ENCODE assay signal across 8 cellular contexts in genomic region chr22:38504731-38505594, GRCh38. TPM values are rescaled to one million over a fixed set of nuclear protein-coding genes. Genes with fewer than 3 reads are reported as not detected.
DNase-seq lines count a peak whose midpoint lies in the region; ATAC-seq, FAIRE-seq and TF ChIP-seq lines count a peak whose summit lies in the region.

No MANE protein-coding gene starts in this region.

- H3K36me3 ChIP-seq in mucosa of descending colon (ENCODE audit: low read depth): peaks cover 4% of the 10 kb centered on the region

- intact Hi-C loops in mucosa of descending colon (cut with DNase I, micrococcal nuclease): no loop called here

- H3K4me3 ChIP-seq in mucosa of descending colon: peak overlapping the region; percentile 86

- peaks cover 28% of the 10 kb centered on the region for H3K4me1 ChIP-seq in mucosa of descending colon (ENCODE audit: low read depth)

- no peak for FAIRE-seq in frontal cortex (lab: Jason Lieb, UNC)

- H3K9me3 ChIP-seq in mucosa of descending colon: no peaks in the 10 kb centered on the region

- ATAC-seq in mucosa of descending colon (peak; percentile 6), GM21360 (IDR thresholded peaks at IDR 0.05; ENCODE audit: unreplicated experiment) (no peak)

- DNase-seq in COLO668 (lab: John Stamatoyannopoulos, UW; ENCODE audit: unreplicated experiment) (peak; percentile 25), Kasumi-1 (lab: John Stamatoyannopoulos, UW) (peak; percentile 18 to 24), dermis blood vessel endothelial cell (peak; percentile 77), mucosa of descending colon (peak; percentile 63 to 77 (median 68)), frontal cortex (ENCODE audit: low spot score in 2 of 2) (no peak)
- peak; percentile 36 to 49 for DNase-seq in activated CD4-positive, alpha-beta T cell treated with anti-CD3 and anti-CD28 coated beads for 24 hours (ENCODE audit: low read depth in 2 of 2)
- peak; percentile 26 to 51 for DNase-seq in stimulated activated CD8-positive, alpha-beta memory T cell treated with anti-CD3 and anti-CD28 coated beads, Interleukin-7, amount 100 ng/mL, for 48 hours (ENCODE audit: extremely low read depth in 1 of 2, low read depth in 1 of 2)

- TF ChIP-seq CTCF in mucosa of descending colon (IDR thresholded peaks at IDR 0.05): no peak

RNA-seq across cellular contexts. Expression of gene DDX17, which starts 1.1 kb away (rescaled TPM):
- 414 and 538 TPM in 2 replicates for total RNA-seq in dermis blood vessel endothelial cell
- total RNA-seq in mucosa of descending colon: 100 to 1,000 TPM; 279 to 464 (median 363) TPM
- total RNA-seq in frontal cortex: 662 TPM

RNA-seq across cellular contexts. Expression of gene KDELR3, which starts 37.1 kb away (rescaled TPM):
- total RNA-seq in dermis blood vessel endothelial cell (30.6 and 45.3 TPM in 2 replicates), mucosa of descending colon (10 to 100 TPM in 2 of 3 donors, 1 to 10 TPM in 1; 4.2 to 14.4 (median 11.3) TPM), frontal cortex (1.2 TPM)

RNA-seq across cellular contexts. Expression of gene KCNJ4, which starts 50.0 kb away (rescaled TPM):
- total RNA-seq in dermis blood vessel endothelial cell (not detected in 2 replicates), mucosa of descending colon (not detected), frontal cortex (12.2 TPM)

Comparison
In these comparisons a context has a peak if more than half of its experiments do, and no peak if none do; other contexts are left out.
1. DNase-seq: peak in COLO668 (single experiment), Kasumi-1 (2 of 2), activated CD4-positive, alpha-beta T cell treated with anti-CD3 and anti-CD28 coated beads for 24 hours (2 of 2), dermis blood vessel endothelial cell (single experiment), mucosa of descending colon (3 of 3) and stimulated activated CD8-positive, alpha-beta memory T cell treated with anti-CD3 and anti-CD28 coated beads, Interleukin-7, amount 100 ng/mL, for 48 hours (2 of 2); none in frontal cortex (0 of 2).
2. RNA of gene KCNJ4, which starts 50.0 kb away (total RNA-seq): 12.2 TPM in frontal cortex (single experiment); not detected in dermis blood vessel endothelial cell and not detected in mucosa of descending colon; every median in the first group is over 10 times any median in the second.